8 cellular contexts compared by ENCODE assay signal in genomic region chr9:97696025-97696822, GRCh38. TPM values are rescaled to one million over a fixed set of nuclear protein-coding genes. Genes with fewer than 3 reads are reported as not detected.
DNase-seq lines count a peak whose midpoint lies in the region; ATAC-seq and TF ChIP-seq lines count a peak whose summit lies in the region.

No MANE protein-coding gene starts in this region.

- peak overlapping the region; percentile 88 for H3K27ac ChIP-seq in RWPE1
- H3K27ac ChIP-seq in epithelial cell of prostate, result peak overlapping the region; percentile 59
- peak overlapping the region; percentile 81 for H3K27ac ChIP-seq in neutrophil

- ATAC-seq in GM21447 (IDR thresholded peaks at IDR 0.05; ENCODE audit: unreplicated experiment), result peak; percentile 46
- no peak for ATAC-seq in HG02885 (IDR thresholded peaks at IDR 0.05; ENCODE audit: poor library complexity, unreplicated experiment)

- peaks cover 9% of the 10 kb centered on the region for H3K36me3 ChIP-seq in neutrophil

- no peak for TF ChIP-seq CTCF in RWPE1 (conservative IDR thresholded peaks at IDR 0.05; ENCODE audit: low read depth)
- TF ChIP-seq CTCF in neutrophil (IDR thresholded peaks at IDR 0.05), result no peak

- H3K27me3 ChIP-seq in neutrophil, result peaks cover 7% of the 10 kb centered on the region

- CTCF ChIA-PET in RWPE1 (lab: Yijun Ruan, JAX), result interaction anchor here (0.6 to 1.0 kb wide), 3 partner anchors 19 to 246 kb away, joined by 3 to 5 read pairs (median 3); no protein-coding TSS in a partner anchor

- DNase-seq in Ammon's horn (ENCODE audit: low spot score), result peak; percentile 32
- no peak for DNase-seq in RWPE1 (ENCODE audit: low spot score)
- DNase-seq in epithelial cell of prostate (ENCODE audit: low read depth, low spot score), result no peak
- no peak for DNase-seq in mesenteric fat pad (ENCODE audit: low spot score)
- no peak for DNase-seq in NCI-H2171 treated with DMSO at 0.1 percent for 48 hours (lab: John Stamatoyannopoulos, UW)

- peak overlapping the region; percentile 71 to 86 for H3K4me3 ChIP-seq in neutrophil (ENCODE audit: low read depth in 1 of 2, low read length in 1 of 2)

- peaks cover 13 to 16% of the 10 kb centered on the region in 2 experiments for H3K4me1 ChIP-seq in neutrophil (ENCODE audit: control insufficient read depth in 1 of 2, insufficient read depth in 1 of 2, low read depth in 1 of 2, low read length in 1 of 2)

- H3K9me3 ChIP-seq in neutrophil, result no peaks in the 10 kb centered on the region

- POLR2A ChIA-PET in RWPE1 (lab: Yijun Ruan, JAX; ENCODE audit: low non-redundant PET), result interaction anchor here (0.6 kb wide), 1 partner anchor 63 kb away, joined by 3 read pairs; the partner anchor contains the start of gene NCBP1

RNA-seq across cellular contexts. Expression of gene XPA, which starts 0.9 kb away (rescaled TPM):
- 16.7 TPM for total RNA-seq in mesenteric fat pad
